In the genomic region with DNA sequence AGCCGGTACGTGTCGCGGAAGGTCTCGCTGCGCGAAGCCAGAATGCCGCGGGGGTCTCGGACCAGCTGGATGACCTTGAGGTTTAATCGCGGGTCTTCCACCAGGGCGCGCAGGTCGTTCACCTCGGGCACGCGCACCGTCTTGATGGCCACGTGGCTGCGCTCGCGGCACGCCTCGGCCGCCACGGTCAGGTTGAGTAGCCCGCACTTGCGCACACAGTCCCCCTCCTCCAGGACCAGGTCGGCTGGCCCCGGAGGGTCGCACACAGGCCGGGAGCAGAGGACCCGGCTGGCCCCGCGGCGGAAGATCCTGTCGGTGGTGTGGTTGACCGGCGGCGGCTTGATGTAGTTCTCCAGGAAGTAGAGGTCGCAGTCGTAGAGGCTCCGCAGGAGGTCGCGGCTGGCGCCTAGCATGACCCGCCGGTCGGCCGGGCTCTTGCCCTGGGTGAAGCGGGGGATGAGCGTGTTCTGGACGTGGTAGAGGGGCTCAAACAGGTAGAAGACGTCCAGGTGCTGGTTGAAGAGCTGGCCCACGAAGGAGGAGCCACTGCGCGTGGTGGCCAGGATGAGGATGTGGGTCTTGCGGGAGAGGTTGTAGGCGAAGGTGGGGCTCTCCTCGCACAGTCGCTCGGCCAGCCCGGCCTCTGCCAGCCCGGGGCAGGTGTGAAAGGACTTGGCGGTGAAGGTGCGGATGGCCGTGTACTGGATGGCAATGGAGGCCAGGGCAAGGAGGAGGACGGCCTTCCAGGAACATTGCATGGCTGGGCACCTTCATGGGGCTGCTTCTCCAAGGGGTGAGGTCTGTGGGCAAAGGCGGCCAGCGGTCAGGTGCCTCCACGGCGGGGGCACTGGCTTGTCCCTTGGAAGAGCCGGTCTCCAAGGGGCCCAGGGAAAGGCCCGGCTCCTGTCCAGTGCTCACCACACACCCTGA, we compare ENCODE assay signal across 18 cellular contexts. TPM values are rescaled to one million over a fixed set of nuclear protein-coding genes. Genes with fewer than 3 reads are reported as not detected.
DNase-seq lines count a peak whose midpoint lies in the region; ATAC-seq and TF ChIP-seq lines count a peak whose summit lies in the region.
"Had no signal": no experiment of that assay in that cellular context is flagged by ENCODE, and none has a peak within 500 bp of the region (broad histone marks: within the 10 kb centered on the region; RNA-seq: fewer than 3 reads in every experiment).

No MANE protein-coding gene starts in this region.

- peaks cover 30% of the 10 kb centered on the region for H3K4me1 Mint-ChIP-seq in activated T-cell treated with anti-CD3 and anti-CD28 coated beads, Interleukin-2, amount 50 U/mL, for 72 hours (ENCODE audit: low read depth)
- peaks cover 5% of the 10 kb centered on the region for H3K4me1 Mint-ChIP-seq in central memory CD8-positive, alpha-beta T cell
- peaks cover 9 to 11% of the 10 kb centered on the region in 2 donors for H3K4me1 Mint-ChIP-seq in natural killer cell
- H3K4me1 Mint-ChIP-seq in stimulated activated effector memory CD8-positive, alpha-beta T cell treated with anti-CD3 and anti-CD28 coated beads, Interleukin-12 subunit alpha, Interleukin-12 subunit beta, amount 100 ng/mL, for 72 hours, result no peaks in the 10 kb centered on the region

- ATAC-seq in activated T-cell treated with anti-CD3 and anti-CD28 coated beads, Interleukin-2, amount 50 U/mL, for 72 hours (replicated peaks in 1 of 2), result no peak
- no peak for ATAC-seq in central memory CD8-positive, alpha-beta T cell (replicated peaks; ENCODE audit: extremely low read depth, poor library complexity, severe bottlenecking)
- ATAC-seq in natural killer cell, result peak in 1 of 3 donors; percentile 46
- no peak for ATAC-seq in stimulated activated effector memory CD8-positive, alpha-beta T cell treated with anti-CD3 and anti-CD28 coated beads, Interleukin-12 subunit alpha, Interleukin-12 subunit beta, amount 100 ng/mL, for 72 hours
- no peak for ATAC-seq in HG02970 (IDR thresholded peaks at IDR 0.05; ENCODE audit: low FRiP score, unreplicated experiment)
- ATAC-seq: GM12878, HCT116 had no signal

- H3K9me3 Mint-ChIP-seq in activated T-cell treated with anti-CD3 and anti-CD28 coated beads, Interleukin-2, amount 50 U/mL, for 72 hours, result no peaks in the 10 kb centered on the region
- H3K9me3 Mint-ChIP-seq in central memory CD8-positive, alpha-beta T cell, result no peaks in the 10 kb centered on the region
- H3K9me3 Mint-ChIP-seq in natural killer cell, result no peaks in the 10 kb centered on the region
- no peaks in the 10 kb centered on the region for H3K9me3 Mint-ChIP-seq in stimulated activated effector memory CD8-positive, alpha-beta T cell treated with anti-CD3 and anti-CD28 coated beads, Interleukin-12 subunit alpha, Interleukin-12 subunit beta, amount 100 ng/mL, for 72 hours

- no peaks in the 10 kb centered on the region for H3K36me3 Mint-ChIP-seq in activated T-cell treated with anti-CD3 and anti-CD28 coated beads, Interleukin-2, amount 50 U/mL, for 72 hours (ENCODE audit: insufficient read depth in 2 of 2)
- no peaks in the 10 kb centered on the region for H3K36me3 Mint-ChIP-seq in central memory CD8-positive, alpha-beta T cell (ENCODE audit: insufficient read depth)
- no peaks in the 10 kb centered on the region for H3K36me3 Mint-ChIP-seq in natural killer cell
- no peaks in the 10 kb centered on the region for H3K36me3 Mint-ChIP-seq in stimulated activated effector memory CD8-positive, alpha-beta T cell treated with anti-CD3 and anti-CD28 coated beads, Interleukin-12 subunit alpha, Interleukin-12 subunit beta, amount 100 ng/mL, for 72 hours
- H3K36me3 Mint-ChIP-seq: CD8-positive, alpha-beta memory T cell had no signal

- H3K27ac Mint-ChIP-seq in activated T-cell treated with anti-CD3 and anti-CD28 coated beads, Interleukin-2, amount 50 U/mL, for 72 hours, result no peak overlapping the region
- H3K27ac Mint-ChIP-seq in central memory CD8-positive, alpha-beta T cell (ENCODE audit: low read depth), result peak overlapping the region; percentile 54
- H3K27ac Mint-ChIP-seq in natural killer cell, result peak overlapping the region in 1 of 2 donors; percentile 71
- H3K27ac Mint-ChIP-seq in stimulated activated effector memory CD8-positive, alpha-beta T cell treated with anti-CD3 and anti-CD28 coated beads, Interleukin-12 subunit alpha, Interleukin-12 subunit beta, amount 100 ng/mL, for 72 hours, result no peak overlapping the region

- TF ChIP-seq CTCF in natural killer cell (IDR thresholded peaks at IDR 0.05), result no peak

- H3K27me3 Mint-ChIP-seq in activated T-cell treated with anti-CD3 and anti-CD28 coated beads, Interleukin-2, amount 50 U/mL, for 72 hours (ENCODE audit: low read depth), result peaks cover 36% of the 10 kb centered on the region
- H3K27me3 Mint-ChIP-seq in central memory CD8-positive, alpha-beta T cell, result peaks cover 38% of the 10 kb centered on the region
- H3K27me3 Mint-ChIP-seq in natural killer cell (ENCODE audit: low read depth in 2 of 2), result peaks cover 9 to 33% of the 10 kb centered on the region in 2 donors

- peak overlapping the region in 1 of 2 donors; percentile 20 for H3K4me3 Mint-ChIP-seq in activated T-cell treated with anti-CD3 and anti-CD28 coated beads, Interleukin-2, amount 50 U/mL, for 72 hours
- H3K4me3 Mint-ChIP-seq in central memory CD8-positive, alpha-beta T cell, result no peak overlapping the region
- peak overlapping the region; percentile 95 for H3K4me3 Mint-ChIP-seq in natural killer cell
- peak overlapping the region; percentile 24 for H3K4me3 Mint-ChIP-seq in stimulated activated effector memory CD8-positive, alpha-beta T cell treated with anti-CD3 and anti-CD28 coated beads, Interleukin-12 subunit alpha, Interleukin-12 subunit beta, amount 100 ng/mL, for 72 hours

- intact Hi-C loops in natural killer cell (cut with micrococcal nuclease), result loop anchor here (10.0 kb wide), 1 partner anchor 276 kb away; no protein-coding TSS in a partner anchor

- peak; percentile 10 for DNase-seq in activated T-cell treated with anti-CD3 and anti-CD28 coated beads, Interleukin-2, amount 50 U/mL, for 1 hour
- no peak for DNase-seq in activated T-cell treated with anti-CD3 and anti-CD28 coated beads, Interleukin-2, amount 50 U/mL, for 72 hours
- no peak for DNase-seq in central memory CD8-positive, alpha-beta T cell (ENCODE audit: low spot score in 2 of 2)
- DNase-seq in natural killer cell (no peak), foreskin melanocyte (no peak), COLO829 (ENCODE audit: low spot score) (no peak)
- no peak for DNase-seq in stimulated activated effector memory CD8-positive, alpha-beta T cell treated with anti-CD3 and anti-CD28 coated beads, Interleukin-12 subunit alpha, Interleukin-12 subunit beta, amount 100 ng/mL, for 72 hours (ENCODE audit: low spot score in 2 of 2)
- DNase-seq: DND-41, GDM1, GM23248, KBM-7, NCI-H1436, NCI-H2081, NCI-H510A had no signal

RNA-seq across cellular contexts. Expression of a gene that starts 15.0 kb away (rescaled TPM):
- total RNA-seq in activated T-cell treated with anti-CD3 and anti-CD28 coated beads, Interleukin-2, amount 50 U/mL, for 72 hours, result under 1 TPM in 1 of 2 donors, not detected in 1; 0.10 TPM
- not detected for total RNA-seq in natural killer cell
- total RNA-seq: GM12878, GM23248 had no signal
